In the genomic region with DNA sequence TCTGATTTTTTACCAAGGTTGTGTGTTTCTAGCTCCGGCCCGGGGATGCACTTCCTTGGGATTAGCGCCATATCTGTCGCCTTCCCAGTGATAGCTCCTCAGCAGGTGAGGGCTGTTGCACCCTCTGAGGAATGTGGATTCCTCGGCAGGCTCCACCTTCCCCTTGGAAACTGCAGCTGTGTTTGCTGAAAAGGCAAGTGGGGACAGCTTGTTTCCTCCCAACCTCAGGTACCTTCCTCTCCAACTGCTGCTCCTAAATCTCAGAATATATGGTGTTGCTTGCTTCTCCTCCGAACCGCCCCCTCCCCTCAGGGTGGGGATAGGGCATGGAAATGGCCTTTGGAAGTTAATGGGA, we compare ENCODE assay signal across 12 cellular contexts. TPM values are rescaled to one million over a fixed set of nuclear protein-coding genes. Genes with fewer than 3 reads are reported as not detected.
A peak's percentile ranks its signal among the peaks of the same experiment; 100 is the strongest.
DNase-seq lines count a peak whose midpoint lies in the region; ATAC-seq and TF ChIP-seq lines count a peak whose summit lies in the region.
"Had no signal": no experiment of that assay in that cellular context is flagged by ENCODE, and none has a peak within 500 bp of the region (broad histone marks: within the 10 kb centered on the region; RNA-seq: fewer than 3 reads in every experiment).

No MANE protein-coding gene starts in this region.

- H3K4me3 Mint-ChIP-seq in CD8-positive, alpha-beta T cell, result peak overlapping the region; percentile 84

- POLR2A ChIA-PET in CD8-positive, alpha-beta T cell (lab: Charles Lee), result interaction anchor here (1.0 kb wide), 1 partner anchor 29 kb away, joined by 3 read pairs; no protein-coding TSS in a partner anchor

- no peak overlapping the region for H3K9ac ChIP-seq in muscle layer of colon (ENCODE audit: low read length)

- peaks cover 55% of the 10 kb centered on the region for H3K27me3 Mint-ChIP-seq in CD8-positive, alpha-beta T cell (ENCODE audit: low read depth)

- no peak overlapping the region for H3K27ac Mint-ChIP-seq in CD8-positive, alpha-beta T cell

- peaks cover 29% of the 10 kb centered on the region for H3K27me3 ChIP-seq in CD8-positive, alpha-beta T cell (ENCODE audit: insufficient read depth, low read length)
- H3K27me3 ChIP-seq in muscle layer of colon (ENCODE audit: control insufficient read depth in 1 of 2, insufficient read depth in 2 of 2, low read length in 2 of 2), result peaks cover 0 to 5% of the 10 kb centered on the region in 2 donors

- no peak for DNase-seq in CD8-positive, alpha-beta T cell
- DNase-seq in HT-29 (ENCODE audit: low spot score), result peak; percentile 82
- DNase-seq in ecto neural progenitor cell (ENCODE audit: low spot score), result peak; percentile 54
- DNase-seq: activated CD4-positive, CD25-positive, alpha-beta regulatory T cell; hippocampal formation; stimulated activated naive CD4-positive, alpha-beta T cell had no signal

- H3K4me1 ChIP-seq in CD8-positive, alpha-beta T cell (ENCODE audit: insufficient read depth, low read length), result peaks cover 19% of the 10 kb centered on the region
- peaks cover 5% of the 10 kb centered on the region for H3K4me1 ChIP-seq in muscle layer of colon (ENCODE audit: insufficient read depth, low read length)

- no peaks in the 10 kb centered on the region for H3K36me3 ChIP-seq in CD8-positive, alpha-beta T cell (ENCODE audit: insufficient read depth, low read length)
- no peaks in the 10 kb centered on the region for H3K36me3 ChIP-seq in muscle layer of colon (ENCODE audit: insufficient read depth, low read length)

- peaks cover 22% of the 10 kb centered on the region for H3K4me1 Mint-ChIP-seq in CD8-positive, alpha-beta T cell (ENCODE audit: low read depth)

- H3K9me3 ChIP-seq in CD8-positive, alpha-beta T cell (ENCODE audit: low read length), result no peaks in the 10 kb centered on the region
- H3K9me3 ChIP-seq in muscle layer of colon (ENCODE audit: low read length), result no peaks in the 10 kb centered on the region

- no peak overlapping the region for H3K27ac ChIP-seq in CD8-positive, alpha-beta T cell (ENCODE audit: low read depth, low read length)
- H3K27ac ChIP-seq in muscle layer of colon (ENCODE audit: low read depth, low read length), result peak overlapping the region; percentile 40

- CTCF ChIA-PET in CD8-positive, alpha-beta T cell (lab: Charles Lee), result interaction anchor here (1.4 kb wide), 1 partner anchor 148 kb away, joined by 4 read pairs; no protein-coding TSS in a partner anchor

- H3K9me3 Mint-ChIP-seq in CD8-positive, alpha-beta T cell, result no peaks in the 10 kb centered on the region

- no peak overlapping the region for H3K4me3 ChIP-seq in CD8-positive, alpha-beta T cell (ENCODE audit: low read depth, low read length)
- peak overlapping the region; percentile 66 to 77 for H3K4me3 ChIP-seq in muscle layer of colon (ENCODE audit: low read depth in 1 of 2, low read length in 2 of 2)
- H3K4me3 ChIP-seq: K562 had no signal

- ATAC-seq in CD8-positive, alpha-beta T cell, result no peak
- ATAC-seq in GM18520 (IDR thresholded peaks at IDR 0.05; ENCODE audit: unreplicated experiment) (no peak), GM21381 (IDR thresholded peaks at IDR 0.05; ENCODE audit: unreplicated experiment) (no peak), HG03521 (IDR thresholded peaks at IDR 0.05; ENCODE audit: unreplicated experiment) (no peak), HG02885 (IDR thresholded peaks at IDR 0.05; ENCODE audit: poor library complexity, unreplicated experiment) (no peak)
- ATAC-seq: K562 had no signal

- no peak for TF ChIP-seq CTCF in CD8-positive, alpha-beta T cell (IDR thresholded peaks at IDR 0.05)

- intact Hi-C loops in CD8-positive, alpha-beta T cell (cut with DNase I, micrococcal nuclease), result loop anchor here in 1 of 2 experiments (10.0 kb wide), 1 partner anchor 197 kb away; no protein-coding TSS in a partner anchor

- H3K36me3 Mint-ChIP-seq in CD8-positive, alpha-beta T cell, result no peaks in the 10 kb centered on the region

RNA-seq across cellular contexts. Expression of a gene that starts 1.3 kb away (rescaled TPM):
- not detected for total RNA-seq in CD8-positive, alpha-beta T cell
- total RNA-seq in HT-29 (2014; rRNA removed; shearing (Covaris generic)), result 39.4 and 40.7 TPM in 2 replicates

Comparison
In these comparisons a context has a peak if more than half of its experiments do, and no peak if none do; other contexts are left out.
1. DNase-seq: peak in HT-29 (single experiment) and ecto neural progenitor cell (single experiment); none in CD8-positive, alpha-beta T cell (0 of 7).
2. RNA of a gene that starts 1.3 kb away (total RNA-seq): 39.4 to 40.7 TPM in HT-29; not detected in CD8-positive, alpha-beta T cell; every median in the first group is over 10 times any median in the second.